Comparison of ENCODE assay signal across 8 cellular contexts in genomic region chr12:51950682-51951198, GRCh38. TPM values are rescaled to one million over a fixed set of nuclear protein-coding genes. Genes with fewer than 3 reads are reported as not detected.
A peak's percentile ranks its signal among the peaks of the same experiment; 100 is the strongest.
DNase-seq lines count a peak whose midpoint lies in the region; ATAC-seq and TF ChIP-seq lines count a peak whose summit lies in the region.

No MANE protein-coding gene starts in this region.

- no peaks in the 10 kb centered on the region for H3F3A ChIP-seq in PC-3 (ENCODE audit: low read length, unreplicated experiment)

- peak overlapping the region; percentile 87 for H3K4me3 Mint-ChIP-seq in Caco-2 (ENCODE audit: unreplicated experiment)

- BruUV-seq in Caco-2 (replicated peaks; lab: Mats Ljungman, UMichigan) (TSS peak; percentile 31), PC-3 (replicated peaks; lab: Mats Ljungman, UMichigan) (no TSS peak)

- no peak; the same call in 1 of the 2 replicates for ATAC-seq in PC-3

- no peak for DNase-seq in Caco-2
- no peak for DNase-seq in PC-3
- DNase-seq in epithelial cell of proximal tubule (ENCODE audit: low read depth) = no peak
- no peak for DNase-seq in head of caudate nucleus
- DNase-seq in HT-29 (ENCODE audit: low spot score) = no peak
- no peak for DNase-seq in SKM-1 treated with dmso at 0.1 percent for 144 hours (lab: John Stamatoyannopoulos, UW; ENCODE audit: unreplicated experiment)
- no peak for DNase-seq in activated effector memory CD4-positive, alpha-beta T cell treated with Interleukin-2 at 50 U/mL for 16 hours

- no peaks in the 10 kb centered on the region for H3K9me2 ChIP-seq in PC-3 (replicated peaks; ENCODE audit: low read length)

- H3K36me3 ChIP-seq in Caco-2 (ENCODE audit: control insufficient read depth, insufficient read depth, low read length) (no peaks in the 10 kb centered on the region), PC-3 (ENCODE audit: low read depth, low read length) (no peaks in the 10 kb centered on the region), parathyroid adenoma (ENCODE audit: control insufficient read depth, insufficient read depth, low read length) (no peaks in the 10 kb centered on the region)

- peaks cover 28% of the 10 kb centered on the region for H3K4me1 Mint-ChIP-seq in Caco-2 (ENCODE audit: low read depth, unreplicated experiment)

- peak overlapping the region; percentile 59 for H3K27ac Mint-ChIP-seq in Caco-2 (ENCODE audit: unreplicated experiment)

- POLR2A ChIA-PET in Caco-2 (lab: Charles Lee) (no interaction called here), PC-3 (lab: Charles Lee; ENCODE audit: unreplicated experiment) (interaction anchor here (0.6 kb wide), 1 partner anchor 43 kb away, joined by 3 read pairs; no protein-coding TSS in a partner anchor)

- no peaks in the 10 kb centered on the region for H3K9me3 Mint-ChIP-seq in Caco-2 (ENCODE audit: unreplicated experiment)

- no peaks in the 10 kb centered on the region for H4K20me1 ChIP-seq in PC-3 (ENCODE audit: low read length)

- TF ChIP-seq CTCF in Caco-2 (IDR thresholded peaks at IDR 0.05; ENCODE audit: insufficient read depth in 1 of 2, low read depth in 1 of 2, low read length in 1 of 2, severe bottlenecking in 1 of 2, unreplicated experiment in 1 of 2) (no peak), PC-3 (conservative IDR thresholded peaks at IDR 0.05; ENCODE audit: low read depth, low read length) (no peak), epithelial cell of proximal tubule (conservative IDR thresholded peaks at IDR 0.05; ENCODE audit: low read depth, low read length) (no peak), parathyroid adenoma (IDR thresholded peaks at IDR 0.05) (no peak)

- peaks cover 40% of the 10 kb centered on the region for H3K79me2 ChIP-seq in PC-3 (ENCODE audit: low read length)
- H3K79me2 ChIP-seq in parathyroid adenoma = peaks cover 29% of the 10 kb centered on the region

- H3K4me1 ChIP-seq in Caco-2 = peaks cover 22% of the 10 kb centered on the region
- peaks cover 35% of the 10 kb centered on the region for H3K4me1 ChIP-seq in PC-3 (ENCODE audit: insufficient read depth, low read length)
- H3K4me1 ChIP-seq in parathyroid adenoma = peaks cover 31% of the 10 kb centered on the region

- H3K36me3 Mint-ChIP-seq in Caco-2 (ENCODE audit: insufficient read depth, unreplicated experiment) = peaks cover 15% of the 10 kb centered on the region

- intact Hi-C loops in Caco-2 (cut with micrococcal nuclease; ENCODE audit: unreplicated experiment) = loop anchor here (1.0 kb wide), 2 partner anchors 11 to 24 kb away; no protein-coding TSS in a partner anchor
- intact Hi-C loops in PC-3 (cut with micrococcal nuclease) = no loop called here
- intact Hi-C loops in head of caudate nucleus (cut with DNase I) = no loop called here

- H3K27me3 Mint-ChIP-seq in Caco-2 (ENCODE audit: insufficient read depth, unreplicated experiment) = no peaks in the 10 kb centered on the region

- no peaks in the 10 kb centered on the region for H3K27me3 ChIP-seq in Caco-2 (replicated peaks; ENCODE audit: control insufficient read depth, insufficient read depth, low read length)
- H3K27me3 ChIP-seq in PC-3 (ENCODE audit: low read length) = no peaks in the 10 kb centered on the region
- H3K27me3 ChIP-seq in parathyroid adenoma (ENCODE audit: control insufficient read depth, insufficient read depth, low read length) = no peaks in the 10 kb centered on the region

- H3K4me3 ChIP-seq in Caco-2 (ENCODE audit: low read depth, low read length) (peak overlapping the region; percentile 61), PC-3 (ENCODE audit: low read length) (peak overlapping the region; percentile 70), epithelial cell of proximal tubule (ENCODE audit: low read depth, low read length) (peak overlapping the region; percentile 65), parathyroid adenoma (ENCODE audit: low read depth, low read length) (peak overlapping the region; percentile 77)

- CTCF ChIA-PET in Caco-2 (lab: Charles Lee) = interaction anchor here (1.4 kb wide), 1 partner anchor 75 kb away, joined by 6 read pairs; no protein-coding TSS in a partner anchor
- CTCF ChIA-PET in PC-3 (lab: Charles Lee) = no interaction called here

- H3K27ac ChIP-seq in PC-3 (ENCODE audit: low read length) (no peak overlapping the region), parathyroid adenoma (peak overlapping the region; percentile 72)

- H3K9me3 ChIP-seq in Caco-2 = no peaks in the 10 kb centered on the region
- no peaks in the 10 kb centered on the region for H3K9me3 ChIP-seq in PC-3 (ENCODE audit: low read length)
- no peaks in the 10 kb centered on the region for H3K9me3 ChIP-seq in parathyroid adenoma (ENCODE audit: control insufficient read depth, low read length)

- peak overlapping the region; percentile 88 for H2AFZ ChIP-seq in PC-3 (ENCODE audit: low read length)
- peak overlapping the region; percentile 74 for H2AFZ ChIP-seq in parathyroid adenoma

- H3K9ac ChIP-seq in PC-3 (ENCODE audit: low read length) = peak overlapping the region; percentile 17; the same call in 1 of the 2 replicates
- H3K9ac ChIP-seq in parathyroid adenoma = no peak overlapping the region

- peak overlapping the region; percentile 87 for H3K4me2 ChIP-seq in PC-3 (ENCODE audit: low read length)
- H3K4me2 ChIP-seq in parathyroid adenoma (ENCODE audit: low read length) = peak overlapping the region; percentile 90

RNA-seq across cellular contexts. Expression of gene ACVR1B, which starts 0.8 kb away (rescaled TPM):
- total RNA-seq in Caco-2 (2022) (92.7 and 112 TPM in 2 replicates), PC-3 (2014; rRNA removed) (9.8 and 11.5 TPM in 2 replicates), epithelial cell of proximal tubule (14.0 and 23.4 TPM in 2 replicates)
- 10.6 and 14.2 TPM in 2 replicates for total RNA-seq in HT-29 (2014; rRNA removed; shearing (Covaris generic))

RNA-seq across cellular contexts. Expression of gene ACVRL1, which starts 43.4 kb away (rescaled TPM):
- total RNA-seq in Caco-2 (2022) (0.74 TPM in 1 of 2 replicates, not detected in the other), PC-3 (2014; rRNA removed) (0.40 TPM in 1 of 2 replicates, not detected in the other), epithelial cell of proximal tubule (2.4 and 3.6 TPM in 2 replicates)
- not detected in 2 replicates for total RNA-seq in HT-29 (2014; rRNA removed; shearing (Covaris generic))

RNA-seq across cellular contexts. Expression of gene TAMALIN, which starts 56.0 kb away (rescaled TPM):
- total RNA-seq in Caco-2 (2022) = 3.7 and 4.1 TPM in 2 replicates
- 0.29 and 0.58 TPM in 2 replicates for total RNA-seq in PC-3 (2014; rRNA removed)
- 1.7 and 2.9 TPM in 2 replicates for total RNA-seq in epithelial cell of proximal tubule
- 0.05 TPM in 1 of 2 replicates, not detected in the other for total RNA-seq in HT-29 (2014; rRNA removed; shearing (Covaris generic))
